In genomic region chr9:130461218-130461630, GRCh38 we compare ENCODE assay signal across 8 cellular contexts. TPM values are rescaled to one million over a fixed set of nuclear protein-coding genes. Genes with fewer than 3 reads are reported as not detected.
DNase-seq lines count a peak whose midpoint lies in the region; ATAC-seq and TF ChIP-seq lines count a peak whose summit lies in the region.

No MANE protein-coding gene starts in this region.

- ATAC-seq in IMR-90 (ENCODE audit: low read depth): peak; percentile 86
- ATAC-seq in T-helper 17 cell: peak; percentile 59
- no peak for ATAC-seq in GM18511 (IDR thresholded peaks at IDR 0.05; ENCODE audit: unreplicated experiment)
- ATAC-seq in GM21515 (IDR thresholded peaks at IDR 0.05; ENCODE audit: unreplicated experiment): no peak

- CTCF ChIA-PET in Caco-2 (lab: Charles Lee): interaction anchor here (0.6 to 1.3 kb wide), 8 partner anchors 15 to 319 kb away, joined by 3 to 21 read pairs (median 4); no protein-coding TSS in a partner anchor
- CTCF ChIA-PET in IMR-90 (lab: Yijun Ruan, JAX): interaction anchor here (0.6 to 1.9 kb wide), 2 partner anchors 131 to 223 kb away, joined by 3 to 7 read pairs; no protein-coding TSS in a partner anchor

- no peaks in the 10 kb centered on the region for H3K9me1 ChIP-seq in IMR-90 (ENCODE audit: insufficient read depth, low read length)

- peaks cover 8% of the 10 kb centered on the region for H3K36me3 Mint-ChIP-seq in Caco-2 (ENCODE audit: insufficient read depth, unreplicated experiment)
- H3K36me3 Mint-ChIP-seq in T-helper 17 cell (ENCODE audit: low read depth): no peaks in the 10 kb centered on the region

- no peak overlapping the region for H2BK20ac ChIP-seq in IMR-90 (ENCODE audit: low read depth, low read length)

- TF ChIP-seq CTCF in Caco-2 (IDR thresholded peaks at IDR 0.05; ENCODE audit: insufficient read depth in 1 of 2, low read depth in 1 of 2, low read length in 1 of 2, severe bottlenecking in 1 of 2, unreplicated experiment in 1 of 2) (peak; percentile 91 to 94), IMR-90 (conservative IDR thresholded peaks at IDR 0.05; ENCODE audit: low read depth, low read length) (peak; percentile 87), adrenal gland (IDR thresholded peaks at IDR 0.05) (peak; percentile 73 to 96 (median 92))

- BruUV-seq in Caco-2 (replicated peaks; lab: Mats Ljungman, UMichigan) (no TSS peak), IMR-90 (replicated peaks; lab: Mats Ljungman, UMichigan) (no TSS peak)

- H4K91ac ChIP-seq in IMR-90 (ENCODE audit: insufficient read depth, low read depth, low read length): no peak overlapping the region

- no peak overlapping the region for H3K9ac ChIP-seq in IMR-90 (ENCODE audit: low read depth, low read length)

- H3K27me3 ChIP-seq in Caco-2 (replicated peaks; ENCODE audit: control insufficient read depth, insufficient read depth, low read length): no peaks in the 10 kb centered on the region
- peaks cover 10% of the 10 kb centered on the region for H3K27me3 ChIP-seq in IMR-90 (ENCODE audit: control insufficient read depth, insufficient read depth, low read length)
- H3K27me3 ChIP-seq in adrenal gland: no peaks in the 10 kb centered on the region

- H2BK15ac ChIP-seq in IMR-90 (ENCODE audit: low read depth, low read length): no peak overlapping the region

- H3K4me1 Mint-ChIP-seq in Caco-2 (ENCODE audit: low read depth, unreplicated experiment) (no peaks in the 10 kb centered on the region), T-helper 17 cell (peaks cover 3% of the 10 kb centered on the region)

- no peak overlapping the region for H3K14ac ChIP-seq in IMR-90 (replicated peaks; ENCODE audit: low read depth, low read length)

- H4K20me1 ChIP-seq in IMR-90 (ENCODE audit: insufficient read depth, low read length): peaks cover 8% of the 10 kb centered on the region

- H2AK5ac ChIP-seq in IMR-90 (ENCODE audit: low read depth, low read length): no peak overlapping the region

- H3K4me3 ChIP-seq in Caco-2 (ENCODE audit: low read depth, low read length) (no peak overlapping the region), IMR-90 (ENCODE audit: insufficient read depth, low read depth, low read length) (no peak overlapping the region), adrenal gland (no peak overlapping the region)

- H3K4me2 ChIP-seq in IMR-90 (ENCODE audit: low read depth, low read length): no peak overlapping the region

- H3K36me3 ChIP-seq in Caco-2 (ENCODE audit: control insufficient read depth, insufficient read depth, low read length): no peaks in the 10 kb centered on the region
- no peaks in the 10 kb centered on the region for H3K36me3 ChIP-seq in IMR-90 (ENCODE audit: control insufficient read depth, insufficient read depth, low read length)
- no peaks in the 10 kb centered on the region for H3K36me3 ChIP-seq in adrenal gland (replicated peaks in 1 of 2)

- in situ Hi-C loops in IMR-90 (cut with MboI; ENCODE audit: low sequenced_read_pairs): no loop called here

- no peak overlapping the region for H4K5ac ChIP-seq in IMR-90 (ENCODE audit: low read depth, low read length)

- TF ChIP-seq POLR2A in IMR-90 (IDR thresholded peaks at IDR 0.05; ENCODE audit: low read depth, low read length) (no peak), adrenal gland (IDR thresholded peaks at IDR 0.05) (no peak)

- no peak overlapping the region for H3K23ac ChIP-seq in IMR-90 (ENCODE audit: low read depth, low read length)

- H2BK120ac ChIP-seq in IMR-90 (ENCODE audit: low read depth, low read length): no peak overlapping the region

- no peak overlapping the region for H2BK5ac ChIP-seq in IMR-90 (ENCODE audit: low read depth, low read length, poor library complexity, severe bottlenecking)

- no peaks in the 10 kb centered on the region for H3K79me1 ChIP-seq in IMR-90 (ENCODE audit: low read depth in 1 of 2, low read length in 2 of 2)

- peak overlapping the region; percentile 40 for H2AFZ ChIP-seq in IMR-90 (replicated peaks; ENCODE audit: low read length, poor library complexity)

- POLR2A ChIA-PET in Caco-2 (lab: Charles Lee): no interaction called here
- POLR2A ChIA-PET in IMR-90 (lab: Charles Lee; ENCODE audit: unreplicated experiment): no interaction called here

- DNase-seq in Caco-2 (peak in 1 of 2 experiments; percentile 77), IMR-90 (peak; percentile 12), T-helper 17 cell (peak; percentile 50 to 71 (median 64)), adrenal gland (peak in 6 of 7 donors; percentile 47 to 70 (median 58)), hypothalamus (lab: John Stamatoyannopoulos, UW) (peak in 33 of 51 donors; percentile 5 to 75 (median 31))
- DNase-seq in stimulated activated CD4-positive, alpha-beta T cell treated with anti-CD3 and anti-CD28 coated beads, Interleukin-1b, Interleukin-23, amount 100 ng/mL, for 1 hour (ENCODE audit: low read depth in 2 of 2): peak; percentile 45 to 63

- 3% methylated on average over 6 of the region's 22 CpGs; no CpG with 5 or more reads in 1 of the 2 experiments for WGBS in IMR-90 (ENCODE audit: extremely low coverage in 2 of 2, insufficient read length in 1 of 2), 2 experiments
- 19 to 55% (median 22%) methylated on average over 2 to 22 of the region's 22 CpGs; no CpG with 5 or more reads in 1 of the 4 donors for WGBS in adrenal gland, 4 donors

- TF ChIP-seq RAD21 in IMR-90 (IDR thresholded peaks at IDR 0.05; ENCODE audit: low read length): peak; percentile 93

- no peak overlapping the region for H3K4ac ChIP-seq in IMR-90 (ENCODE audit: low read depth, low read length)

- no peak overlapping the region for H3K56ac ChIP-seq in IMR-90 (ENCODE audit: extremely low read depth, insufficient read depth, low read length)

- H2AK9ac ChIP-seq in IMR-90 (replicated peaks; ENCODE audit: low read depth, low read length, poor library complexity): peak overlapping the region; percentile 33

- no peaks in the 10 kb centered on the region for H3K4me1 ChIP-seq in Caco-2
- H3K4me1 ChIP-seq in IMR-90 (ENCODE audit: control insufficient read depth, insufficient read depth, low read length): no peaks in the 10 kb centered on the region
- no peaks in the 10 kb centered on the region for H3K4me1 ChIP-seq in adrenal gland (replicated peaks in 1 of 2)

- no peaks in the 10 kb centered on the region for H3K9me3 Mint-ChIP-seq in Caco-2 (ENCODE audit: unreplicated experiment)

- dilution Hi-C loops in IMR-90 (cut with HindIII; ENCODE audit: low sequenced_read_pairs, unreplicated experiment): no loop called here

- intact Hi-C loops in Caco-2 (cut with micrococcal nuclease; ENCODE audit: unreplicated experiment): loop anchor here (1.0 to 10.0 kb wide), 3 partner anchors 114 to 221 kb away; partner anchors contain the start of gene FUBP3
- intact Hi-C loops in IMR-90 (cut with micrococcal nuclease): loop anchor here (1.0 kb wide), 1 partner anchor 221 kb away; no protein-coding TSS in a partner anchor
- intact Hi-C loops in adrenal gland (cut with DNase I): loop anchor here (1.0 to 2.0 kb wide), 2 partner anchors 222 kb away; no protein-coding TSS in a partner anchor

- H3K9me3 ChIP-seq in Caco-2 (no peaks in the 10 kb centered on the region), IMR-90 (ENCODE audit: control insufficient read depth, insufficient read depth, low read length) (no peaks in the 10 kb centered on the region), T-helper 17 cell (ENCODE audit: control insufficient read depth, low read length, poor library complexity, severe bottlenecking) (no peaks in the 10 kb centered on the region), adrenal gland (replicated peaks in 1 of 3) (no peaks in the 10 kb centered on the region)

- no peak overlapping the region for H3K18ac ChIP-seq in IMR-90 (ENCODE audit: low read depth, low read length)

- peaks cover 3% of the 10 kb centered on the region for H3K27me3 Mint-ChIP-seq in Caco-2 (ENCODE audit: insufficient read depth, unreplicated experiment)
- H3K27me3 Mint-ChIP-seq in T-helper 17 cell: peaks cover 34% of the 10 kb centered on the region

- no peak overlapping the region for H4K8ac ChIP-seq in IMR-90 (ENCODE audit: low read depth in 2 of 2, low read length in 2 of 2)

- no peak overlapping the region for H3K4me3 Mint-ChIP-seq in Caco-2 (ENCODE audit: unreplicated experiment)
- no peak overlapping the region for H3K4me3 Mint-ChIP-seq in T-helper 17 cell

- H3K27ac ChIP-seq in IMR-90 (ENCODE audit: insufficient read depth, low read length) (no peak overlapping the region), adrenal gland (no peak overlapping the region)

- no peak overlapping the region for H3K27ac Mint-ChIP-seq in Caco-2 (ENCODE audit: unreplicated experiment)
- H3K27ac Mint-ChIP-seq in T-helper 17 cell: no peak overlapping the region

TF ChIP-seq in IMR-90, 13 proteins besides CTCF, POLR2A, EP300 and RAD21:
- TF ChIP-seq NFE2L2 (IDR thresholded peaks at IDR 0.05; ENCODE audit: low read depth, low read length) (no peak), SMC3 (IDR thresholded peaks at IDR 0.05; ENCODE audit: low read depth, low read length) (peak; percentile 83), MAFK (IDR thresholded peaks at IDR 0.05; ENCODE audit: low read depth, low read length) (no peak), RFX5 (IDR thresholded peaks at IDR 0.05; ENCODE audit: low read depth, low read length) (no peak), MAZ (IDR thresholded peaks at IDR 0.05; ENCODE audit: borderline replicate concordance, low read depth, low read length) (peak; percentile 76)

RNA-seq across cellular contexts. Expression of gene ASS1, which starts 16.5 kb away (rescaled TPM):
- total RNA-seq in Caco-2 (2022) (76.9 and 118 TPM in 2 replicates), IMR-90 (2012; rRNA removed) (31.1 and 39.6 TPM in 2 replicates), T-helper 17 cell (not detected), adrenal gland (100 to 1,000 TPM; 129 to 357 (median 232) TPM)
- polyA plus RNA-seq in IMR-90 (2012; rRNA removed) (39.7 and 41.9 TPM in 2 replicates), adrenal gland (100 to 1,000 TPM; 122 to 438 (median 433) TPM)
- 48.3 and 61.6 TPM in 2 replicates for polyA plus RNA-seq in IMR-90 (2012; cell fraction: cytosol; rRNA removed)
- 23.9 and 27.2 TPM in 2 replicates for polyA plus RNA-seq in IMR-90 (2012; cell fraction: nucleus; rRNA removed; ENCODE audit: low replicate concordance)

Comparison
In these comparisons a context has a peak if more than half of its experiments do, and no peak if none do; other contexts are left out.
1. ATAC-seq: peak in IMR-90 (single experiment) and T-helper 17 cell (single experiment); none in GM18511 (single experiment) and GM21515 (single experiment).
2. RNA of gene ASS1, which starts 16.5 kb away (total RNA-seq): 129 to 357 TPM in adrenal gland, 76.9 to 118 TPM in Caco-2 and 31.1 to 39.6 TPM in IMR-90; not detected in T-helper 17 cell; every median in the first group is over 10 times any median in the second.
3. Peak in every context shown above with its lines, with median percentiles within 50 percentile points of each other: CTCF ChIP-seq.